In genomic region chr11:3156282-3156660, GRCh38 we compare ENCODE assay signal across 13 cellular contexts. TPM values are rescaled to one million over a fixed set of nuclear protein-coding genes. Genes with fewer than 3 reads are reported as not detected.
DNase-seq lines count a peak whose midpoint lies in the region; ATAC-seq, FAIRE-seq and TF ChIP-seq lines count a peak whose summit lies in the region.
"Had no signal": no experiment of that assay in that cellular context is flagged by ENCODE, and none has a peak within 500 bp of the region (broad histone marks: within the 10 kb centered on the region; RNA-seq: fewer than 3 reads in every experiment).

No MANE protein-coding gene starts in this region.

- DNase-seq in EH (ENCODE audit: low read depth): peak; percentile 73
- DNase-seq in astrocyte (ENCODE audit: low read depth): no peak
- no peak for DNase-seq in immature natural killer cell
- DNase-seq in NCI-H128 (lab: John Stamatoyannopoulos, UW; ENCODE audit: unreplicated experiment): no peak
- DNase-seq: amniotic stem cell, NCI-H69, retina had no signal

- peak overlapping the region; percentile 13 for H3K4me2 ChIP-seq in astrocyte (ENCODE audit: low read length)

- no peaks in the 10 kb centered on the region for H3K9me3 ChIP-seq in astrocyte (ENCODE audit: insufficient read depth, low read depth, low read length)

- H3K27ac Mint-ChIP-seq in astrocyte (ENCODE audit: unreplicated experiment) (no peak overlapping the region), immature natural killer cell (peak overlapping the region; percentile 62 to 94 (median 92))
- no peak overlapping the region for H3K27ac Mint-ChIP-seq in activated T-helper 17 cell treated with anti-CD3 and anti-CD28 coated beads, Interleukin-2, amount 50 U/mL, for 72 hours

- H3K4me3 ChIP-seq in astrocyte (ENCODE audit: insufficient read depth, low read depth, low read length): no peak overlapping the region
- peak overlapping the region; percentile 51 for H3K4me3 ChIP-seq in rectal smooth muscle tissue (ENCODE audit: low read length)

- peaks cover 13% of the 10 kb centered on the region for H3K36me3 Mint-ChIP-seq in astrocyte (ENCODE audit: low read depth, unreplicated experiment)
- H3K36me3 Mint-ChIP-seq in immature natural killer cell: peaks cover 0 to 15% (median 0%) of the 10 kb centered on the region in 3 donors
- no peaks in the 10 kb centered on the region for H3K36me3 Mint-ChIP-seq in activated T-helper 17 cell treated with anti-CD3 and anti-CD28 coated beads, Interleukin-2, amount 50 U/mL, for 72 hours (ENCODE audit: low read depth)

- H4K20me1 ChIP-seq in astrocyte (ENCODE audit: insufficient read depth, low read length): peaks cover 89% of the 10 kb centered on the region

- FAIRE-seq in astrocyte (lab: Jason Lieb, UNC): no peak
- FAIRE-seq: keratinocyte had no signal

- H3K27me3 ChIP-seq in astrocyte (ENCODE audit: insufficient read depth, low read length) (no peaks in the 10 kb centered on the region), rectal smooth muscle tissue (ENCODE audit: control insufficient read depth, insufficient read depth, low read length) (no peaks in the 10 kb centered on the region)

- TF ChIP-seq CTCF in astrocyte (IDR thresholded peaks at IDR 0.05; ENCODE audit: insufficient read depth, low read depth, low read length): no peak

- ATAC-seq in HG03469 (IDR thresholded peaks at IDR 0.05; ENCODE audit: unreplicated experiment): no peak
- no peak for ATAC-seq in activated T-helper 17 cell treated with anti-CD3 and anti-CD28 coated beads, Interleukin-2, amount 50 U/mL, for 72 hours (replicated peaks)
- ATAC-seq in HG02798 (IDR thresholded peaks at IDR 0.05; ENCODE audit: poor library complexity, unreplicated experiment): no peak

- H3K27ac ChIP-seq in astrocyte (ENCODE audit: low read depth, low read length): no peak overlapping the region
- peak overlapping the region; percentile 96 for H3K27ac ChIP-seq in rectal smooth muscle tissue (ENCODE audit: low read depth, low read length)
- H3K27ac ChIP-seq: epithelial cell of prostate had no signal

- peaks cover 53% of the 10 kb centered on the region for H3K4me1 ChIP-seq in astrocyte (ENCODE audit: insufficient read depth, low read length)
- H3K4me1 ChIP-seq in rectal smooth muscle tissue (ENCODE audit: control insufficient read depth, insufficient read depth, low read length): peaks cover 58% of the 10 kb centered on the region

- H3K9ac ChIP-seq in astrocyte (ENCODE audit: low read length) (no peak overlapping the region), rectal smooth muscle tissue (ENCODE audit: low read length) (peak overlapping the region; percentile 36)

- H3K36me3 ChIP-seq in astrocyte (ENCODE audit: insufficient read depth, low read length) (no peaks in the 10 kb centered on the region), rectal smooth muscle tissue (ENCODE audit: control insufficient read depth, insufficient read depth, low read length) (no peaks in the 10 kb centered on the region)

- peaks cover 91% of the 10 kb centered on the region for H3K79me2 ChIP-seq in astrocyte (ENCODE audit: insufficient read depth, low read length)

- H2AFZ ChIP-seq in astrocyte (ENCODE audit: low read depth, low read length): no peak overlapping the region

- H3K27me3 Mint-ChIP-seq in astrocyte (ENCODE audit: low read depth, unreplicated experiment): no peaks in the 10 kb centered on the region
- H3K27me3 Mint-ChIP-seq in immature natural killer cell (ENCODE audit: low read depth in 3 of 3): peaks cover 2 to 22% (median 7%) of the 10 kb centered on the region in 3 donors
- H3K27me3 Mint-ChIP-seq in activated T-helper 17 cell treated with anti-CD3 and anti-CD28 coated beads, Interleukin-2, amount 50 U/mL, for 72 hours: peaks cover 4% of the 10 kb centered on the region

- H3K4me3 Mint-ChIP-seq in astrocyte (ENCODE audit: unreplicated experiment) (no peak overlapping the region), immature natural killer cell (peak overlapping the region; percentile 58 to 96 (median 94))
- no peak overlapping the region for H3K4me3 Mint-ChIP-seq in activated T-helper 17 cell treated with anti-CD3 and anti-CD28 coated beads, Interleukin-2, amount 50 U/mL, for 72 hours

- H3K4me1 Mint-ChIP-seq in astrocyte (ENCODE audit: low read depth, unreplicated experiment): peaks cover 45% of the 10 kb centered on the region
- H3K4me1 Mint-ChIP-seq in immature natural killer cell: peaks cover 94 to 97% of the 10 kb centered on the region in 2 donors
- peaks cover 4% of the 10 kb centered on the region for H3K4me1 Mint-ChIP-seq in activated T-helper 17 cell treated with anti-CD3 and anti-CD28 coated beads, Interleukin-2, amount 50 U/mL, for 72 hours

- H3K9me3 Mint-ChIP-seq in astrocyte (ENCODE audit: unreplicated experiment) (no peaks in the 10 kb centered on the region), immature natural killer cell (no peaks in the 10 kb centered on the region)
- H3K9me3 Mint-ChIP-seq in activated T-helper 17 cell treated with anti-CD3 and anti-CD28 coated beads, Interleukin-2, amount 50 U/mL, for 72 hours: no peaks in the 10 kb centered on the region

RNA-seq across cellular contexts. Expression of gene OSBPL5, which starts 8.8 kb away (rescaled TPM):
- total RNA-seq in astrocyte: 29.0 and 34.2 TPM in 2 replicates
- 10 to 100 TPM; 32.8 to 98.9 (median 33.3) TPM for polyA plus RNA-seq in immature natural killer cell
- 1 to 10 TPM; 3.3 to 5.3 TPM for total RNA-seq in activated T-helper 17 cell treated with anti-CD3 and anti-CD28 coated beads, Interleukin-2, amount 50 U/mL, for 72 hours

Comparison
In these comparisons a context has a peak if more than half of its experiments do, and no peak if none do; other contexts are left out.
1. H3K27ac Mint-ChIP-seq: peak in immature natural killer cell (6 of 6); none in astrocyte (single experiment) and activated T-helper 17 cell treated with anti-CD3 and anti-CD28 coated beads, Interleukin-2, amount 50 U/mL, for 72 hours (single experiment).
2. H3K4me3 Mint-ChIP-seq: peak in immature natural killer cell (5 of 5); none in astrocyte (single experiment) and activated T-helper 17 cell treated with anti-CD3 and anti-CD28 coated beads, Interleukin-2, amount 50 U/mL, for 72 hours (single experiment).